Comparison of ENCODE assay signal across 8 cellular contexts in genomic region chr6:30616811-30617564, GRCh38. TPM values are rescaled to one million over a fixed set of nuclear protein-coding genes. Genes with fewer than 3 reads are reported as not detected.
DNase-seq lines count a peak whose midpoint lies in the region; ATAC-seq and TF ChIP-seq lines count a peak whose summit lies in the region.

PPP1R10 (minus strand) TSS chr6:30617243; CDS start chr6:30609944, 7,299 bp downstream.

- no peak within 1 kb of the TSS for H3K4me3 ChIP-seq in KMS-11 (IDR thresholded peaks at IDR 0.05; ENCODE audit: insufficient read depth, low read depth, low read length)
- H3K4me3 ChIP-seq in Peyer's patch, result peak within 1 kb of the TSS; percentile 70 to 86 (median 76)
- H3K4me3 ChIP-seq in esophagus (ENCODE audit: low read depth in 1 of 2, low read length in 2 of 2), result peak within 1 kb of the TSS; percentile 82 to 100
- peak within 1 kb of the TSS; percentile 76 to 96 for H3K4me3 ChIP-seq in muscle layer of colon (ENCODE audit: low read depth in 1 of 2, low read length in 2 of 2)

- no peak for TF ChIP-seq CTCF in KMS-11 (conservative IDR thresholded peaks at IDR 0.05; ENCODE audit: low read depth, low read length)
- no peak for TF ChIP-seq CTCF in Peyer's patch (IDR thresholded peaks at IDR 0.05)

- peak; percentile 99 for DNase-seq in DMS53 treated with DMSO at 0.1 percent for 48 hours (lab: John Stamatoyannopoulos, UW; ENCODE audit: unreplicated experiment)
- peak; percentile 95 to 100 (median 99) for DNase-seq in Peyer's patch
- DNase-seq in activated T-cell treated with anti-CD3 and anti-CD28 coated beads, Interleukin-2, amount 50 U/mL, for 48 hours, result peak; percentile 97 to 98
- peak; percentile 93 for DNase-seq in stimulated activated CD8-positive, alpha-beta memory T cell treated with anti-CD3 and anti-CD28 coated beads, Interleukin-7, amount 100 ng/mL, for 24 hours (ENCODE audit: low read depth)

- H3K9me3 ChIP-seq in Peyer's patch (no peaks in the 10 kb centered on the region), esophagus (ENCODE audit: control insufficient read depth in 2 of 2, insufficient read depth in 1 of 2, low read depth in 1 of 2, low read length in 1 of 2) (no peaks in the 10 kb centered on the region), muscle layer of colon (ENCODE audit: low read length) (no peaks in the 10 kb centered on the region)

- 0% methylated on average over 40 of the region's 40 CpGs for WGBS in esophagus, 2 donors

- H3K4me2 ChIP-seq in KMS-11, result peak within 1 kb of the TSS; percentile 87

- H3K27me3 ChIP-seq in KMS-11 (ENCODE audit: insufficient read depth, low read depth) (no peaks in the 10 kb centered on the region), Peyer's patch (no peaks in the 10 kb centered on the region), esophagus (ENCODE audit: control insufficient read depth in 1 of 2, insufficient read depth in 2 of 2, low read length in 2 of 2) (no peaks in the 10 kb centered on the region), muscle layer of colon (ENCODE audit: control insufficient read depth in 1 of 2, insufficient read depth in 2 of 2, low read length in 2 of 2) (no peaks in the 10 kb centered on the region)

- peak; percentile 71 for ATAC-seq in GM21737 (IDR thresholded peaks at IDR 0.05; ENCODE audit: unreplicated experiment)

- H3K27ac ChIP-seq in KMS-11 (peak within 1 kb of the TSS; percentile 95), Peyer's patch (peak within 1 kb of the TSS; percentile 87 to 97 (median 92)), esophagus (ENCODE audit: low read depth in 2 of 2, low read length in 1 of 2) (peak within 1 kb of the TSS; percentile 97 to 100), muscle layer of colon (ENCODE audit: low read depth, low read length) (peak within 1 kb of the TSS; percentile 90)

- H2AFZ ChIP-seq in KMS-11 (ENCODE audit: low read depth), result peak within 1 kb of the TSS; percentile 28

- H3K4me1 ChIP-seq in KMS-11 (ENCODE audit: low read depth, poor library complexity, severe bottlenecking), result peaks cover 28% of the 10 kb centered on the region
- H3K4me1 ChIP-seq in Peyer's patch, result peaks cover 0 to 31% (median 9%) of the 10 kb centered on the region in 4 donors
- no peaks in the 10 kb centered on the region for H3K4me1 ChIP-seq in esophagus (ENCODE audit: control insufficient read depth in 2 of 2, insufficient read depth in 2 of 2, low read length in 1 of 2)
- H3K4me1 ChIP-seq in muscle layer of colon (ENCODE audit: insufficient read depth, low read length), result peaks cover 33% of the 10 kb centered on the region

- peaks cover 10% of the 10 kb centered on the region; the same call in 1 of the 2 replicates for H3K36me3 ChIP-seq in KMS-11 (ENCODE audit: insufficient read depth)
- peaks cover 0 to 38% (median 0%) of the 10 kb centered on the region in 3 donors for H3K36me3 ChIP-seq in Peyer's patch
- H3K36me3 ChIP-seq in esophagus (ENCODE audit: control insufficient read depth in 2 of 2, insufficient read depth in 2 of 2, low read length in 1 of 2), result peaks cover 3 to 6% of the 10 kb centered on the region in 2 donors
- H3K36me3 ChIP-seq in muscle layer of colon (ENCODE audit: insufficient read depth, low read length), result peaks cover 36% of the 10 kb centered on the region

- no peaks in the 10 kb centered on the region for H4K20me1 ChIP-seq in KMS-11 (ENCODE audit: insufficient read depth)

- peaks cover 60% of the 10 kb centered on the region for H3K79me2 ChIP-seq in KMS-11 (ENCODE audit: insufficient read depth, low read depth)

- H3K9ac ChIP-seq in KMS-11, result peak within 1 kb of the TSS; percentile 98
- H3K9ac ChIP-seq in muscle layer of colon (ENCODE audit: low read length), result peak within 1 kb of the TSS; percentile 100

- peak; percentile 100 for TF ChIP-seq POLR2A in Peyer's patch (IDR thresholded peaks at IDR 0.05)

RNA-seq across cellular contexts. Expression of gene PPP1R10, which starts in this region (rescaled TPM):
- total RNA-seq in Peyer's patch, result 10 to 100 TPM; 47.6 to 74.0 (median 61.3) TPM
- polyA plus RNA-seq in esophagus, result 10 to 100 TPM; 13.5 to 23.5 TPM
